Comparison of ENCODE assay signal across 16 cellular contexts in the genomic region with DNA sequence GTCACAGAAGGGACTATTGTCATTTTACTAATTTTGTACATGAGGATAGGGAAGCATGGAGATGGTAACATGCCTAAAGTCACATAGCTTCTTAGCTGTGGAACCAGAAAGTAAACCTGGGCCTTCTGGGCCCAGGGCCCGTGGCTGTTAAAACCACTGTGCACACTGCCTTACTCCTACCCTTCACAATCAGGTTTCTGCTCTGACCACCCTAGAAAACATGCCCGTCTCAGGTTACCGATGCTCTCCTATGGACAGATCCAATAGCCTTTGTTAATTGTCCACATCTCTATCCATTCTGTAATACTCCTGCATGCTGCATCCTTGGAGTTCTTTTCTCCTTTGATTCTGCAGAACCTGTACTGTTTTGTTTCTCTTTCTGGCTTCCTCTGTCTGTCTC.
DNase-seq lines count a peak whose midpoint lies in the region; ATAC-seq and FAIRE-seq lines count a peak whose summit lies in the region.
"Had no signal": no experiment of that assay in that cellular context is flagged by ENCODE, and none has a peak within 500 bp of the region (broad histone marks: within the 10 kb centered on the region; RNA-seq: fewer than 3 reads in every experiment).

No MANE protein-coding gene starts in this region.

- ATAC-seq in HG02884 (IDR thresholded peaks at IDR 0.05; ENCODE audit: unreplicated experiment): no peak
- ATAC-seq: A549, GM12878 had no signal

- H2BK12ac ChIP-seq in mesenchymal stem cell (ENCODE audit: low read length in 2 of 2): no peak overlapping the region

- H2BK5ac ChIP-seq in mesenchymal stem cell (ENCODE audit: low read depth, low read length, poor library complexity, severe bottlenecking): no peak overlapping the region

- no peak overlapping the region for H2AFZ ChIP-seq in mesenchymal stem cell (ENCODE audit: low read depth, low read length)

- no peak overlapping the region for H3K14ac ChIP-seq in mesenchymal stem cell (ENCODE audit: low read length in 2 of 2)

- H3K4me1 ChIP-seq in SJSA1 (replicated peaks): peaks cover 26% of the 10 kb centered on the region
- H3K4me1 ChIP-seq in mesenchymal stem cell (ENCODE audit: control insufficient read depth, insufficient read depth, low read depth, low read length): no peaks in the 10 kb centered on the region
- H3K4me1 ChIP-seq: BLaER1 had no signal

- no peaks in the 10 kb centered on the region for H3K79me1 ChIP-seq in mesenchymal stem cell (replicated peaks; ENCODE audit: low read length, poor library complexity, severe bottlenecking)

- H3K4ac ChIP-seq in mesenchymal stem cell (ENCODE audit: low read depth in 1 of 2, low read length in 2 of 2): no peak overlapping the region

- H3K27ac ChIP-seq in SJSA1 (peak overlapping the region; percentile 59; the same call in 1 of the 2 replicates), mesenchymal stem cell (ENCODE audit: low read length, poor library complexity, severe bottlenecking) (no peak overlapping the region)
- H3K27ac ChIP-seq: 22Rv1, BLaER1 had no signal

- FAIRE-seq in urothelium cell line (lab: Jason Lieb, UNC): peak; percentile 50
- FAIRE-seq: A549, GM12878, H1 had no signal

- H3K9me3 ChIP-seq in SJSA1 (replicated peaks) (no peaks in the 10 kb centered on the region), mesenchymal stem cell (ENCODE audit: control insufficient read depth, low read length) (no peaks in the 10 kb centered on the region)
- H3K9me3 ChIP-seq: A549 had no signal

- peaks cover 12% of the 10 kb centered on the region for H3K36me3 ChIP-seq in SJSA1
- H3K36me3 ChIP-seq in mesenchymal stem cell (ENCODE audit: control insufficient read depth in 1 of 2, insufficient read depth in 2 of 2, low read depth in 1 of 2, low read length in 2 of 2): no peaks in the 10 kb centered on the region
- H3K36me3 ChIP-seq: BLaER1 had no signal

- WGBS in mesenchymal stem cell: over 99% methylated on average over 3 of the region's 3 CpGs

- no peak overlapping the region for H2AK5ac ChIP-seq in mesenchymal stem cell (ENCODE audit: low read length, severe bottlenecking)

- DNase-seq in NCI-H748 (lab: John Stamatoyannopoulos, UW; ENCODE audit: unreplicated experiment) (peak; percentile 22), NCI-H748 treated with DMSO at 0.1 percent for 48 hours (lab: John Stamatoyannopoulos, UW) (no peak), SJSA1 (ENCODE audit: low read depth in 1 of 2, low spot score in 2 of 2) (no peak), mesenchymal stem cell (no peak), urothelium cell line (ENCODE audit: low spot score) (no peak), NCI-H1436 treated with DMSO at 0.1 percent for 48 hours (lab: John Stamatoyannopoulos, UW) (no peak)
- DNase-seq in effector CD4-positive, alpha-beta T cell: no peak
- DNase-seq: CD4-positive, alpha-beta memory T cell; DMS79 treated with DMSO at 0.1 percent for 48 hours; H9 had no signal

- no peak overlapping the region for H2BK120ac ChIP-seq in mesenchymal stem cell (ENCODE audit: low read depth, low read length)

- no peak overlapping the region for H3K18ac ChIP-seq in mesenchymal stem cell (ENCODE audit: low read depth in 1 of 2, low read length in 2 of 2)

- H3K23ac ChIP-seq in mesenchymal stem cell (ENCODE audit: low read length in 2 of 2): no peak overlapping the region

- no peak overlapping the region for H3K4me2 ChIP-seq in mesenchymal stem cell (ENCODE audit: low read length, poor library complexity, severe bottlenecking)
- H3K4me2 ChIP-seq: BLaER1 had no signal

- H4K91ac ChIP-seq in mesenchymal stem cell (ENCODE audit: low read length): peak overlapping the region; percentile 12

- H3K9ac ChIP-seq in mesenchymal stem cell (ENCODE audit: low read length): no peak overlapping the region
- H3K9ac ChIP-seq: BLaER1 had no signal

- no peaks in the 10 kb centered on the region for H3K27me3 ChIP-seq in SJSA1 (replicated peaks)
- no peaks in the 10 kb centered on the region for H3K27me3 ChIP-seq in mesenchymal stem cell (ENCODE audit: control insufficient read depth in 1 of 2, insufficient read depth in 1 of 2, low read length in 2 of 2)
- H3K27me3 ChIP-seq: BLaER1 had no signal

- no peak overlapping the region for H4K8ac ChIP-seq in mesenchymal stem cell (ENCODE audit: low read length)

- no peak overlapping the region for H2BK15ac ChIP-seq in mesenchymal stem cell (ENCODE audit: low read depth, poor library complexity, severe bottlenecking)

- H3K4me3 ChIP-seq in SJSA1 (no peak overlapping the region), mesenchymal stem cell (ENCODE audit: insufficient read depth in 1 of 2, low read depth in 1 of 2, low read length in 2 of 2) (peak overlapping the region in 1 of 2 experiments; percentile 15)
- H3K4me3 ChIP-seq: A549, BLaER1, GM12878 had no signal
